Comparison of ENCODE assay signal across 29 cellular contexts in the genomic region with DNA sequence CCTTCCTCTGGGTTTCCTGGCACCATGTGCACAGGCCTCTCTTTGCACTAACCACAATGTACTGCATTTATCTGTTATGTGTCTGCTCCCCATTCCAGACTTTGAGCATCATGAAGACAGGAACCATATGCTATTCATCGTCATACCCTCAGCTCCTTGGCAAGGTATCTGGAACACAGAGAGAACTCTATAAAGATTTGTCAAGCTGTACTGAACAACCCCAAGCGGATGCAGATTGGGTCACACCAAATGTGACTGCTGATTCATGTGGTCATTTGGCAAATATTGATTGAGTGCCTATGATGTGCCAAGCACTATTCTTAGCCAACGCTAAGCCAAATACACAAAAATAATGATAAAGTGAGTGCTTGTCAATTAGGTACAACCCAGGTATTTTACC. TPM values are rescaled to one million over a fixed set of nuclear protein-coding genes. Genes with fewer than 3 reads are reported as not detected.
DNase-seq lines count a peak whose midpoint lies in the region; ATAC-seq, FAIRE-seq and TF ChIP-seq lines count a peak whose summit lies in the region.
"Had no signal": no experiment of that assay in that cellular context is flagged by ENCODE, and none has a peak within 500 bp of the region (broad histone marks: within the 10 kb centered on the region; RNA-seq: fewer than 3 reads in every experiment).

No MANE protein-coding gene starts in this region.

- H3K4me1 ChIP-seq in right lobe of liver (no peaks in the 10 kb centered on the region), HepG2 (ENCODE audit: insufficient read depth, low read length) (no peaks in the 10 kb centered on the region), pancreas (peaks cover 0 to 9% (median 2%) of the 10 kb centered on the region in 3 donors)
- H3K4me1 ChIP-seq: BE2C, SJCRH30 had no signal

- H3K27ac ChIP-seq in right lobe of liver (no peak overlapping the region), HepG2 (ENCODE audit: extremely low read length, insufficient read depth, low read length) (no peak overlapping the region), pancreas (no peak overlapping the region)
- H3K27ac ChIP-seq: 22Rv1, KMS-11, SJCRH30 had no signal

- no peak for DNase-seq in right lobe of liver
- DNase-seq in HepG2 (ENCODE audit: low spot score) = no peak
- peak; percentile 4 for DNase-seq in fibroblast of mammary gland (ENCODE audit: low read depth)
- peak in 2 of 6 donors; percentile 26 to 61 for DNase-seq in pancreas
- DNase-seq in SW480 (ENCODE audit: low spot score) = no peak
- no peak for DNase-seq in urothelium cell line (ENCODE audit: low spot score)
- no peak for DNase-seq in AG20443 (ENCODE audit: low spot score)
- DNase-seq: BE2C; CD8-positive, alpha-beta memory T cell; DMS79 treated with DMSO at 0.1 percent for 48 hours; NCI-H1092 treated with DMSO at 0.1 percent for 48 hours; NCI-H1436; NCI-H187; NCI-H2081 treated with DMSO at 0.1 percent for 48 hours; NCI-H2171; NCI-H226; NCI-H510A; NK-92 treated with Interleukin-12 subunit alpha and Interleukin-12 subunit beta, amount 100 ng/mL, for 24 hours; PC-3; SJCRH30 had no signal

- CTCF ChIA-PET in HepG2 (lab: Yijun Ruan, JAX; ENCODE audit: low intra/inter-chr PET ratio, low total read pairs) = no interaction called here

- H2AFZ ChIP-seq in HepG2 (ENCODE audit: low read length) = no peak overlapping the region

- H4K20me1 ChIP-seq in HepG2 (ENCODE audit: insufficient read depth, low read length) = no peaks in the 10 kb centered on the region; the same call in 1 of the 2 replicates

- WGBS in right lobe of liver (ENCODE audit: insufficient coverage, low coverage, low lambda C conversion rate, missing lambda C conversion rate) = 55% methylated on average over 3 of the region's 3 CpGs
- 2% methylated on average over 3 of the region's 3 CpGs for WGBS in HepG2 (ENCODE audit: low lambda C conversion rate)
- WGBS in pancreas, 2 donors = 13 to 15% methylated on average over 3 of the region's 3 CpGs

- POLR2A ChIA-PET in HepG2 (lab: Yijun Ruan, JAX) = no interaction called here

- FAIRE-seq in HepG2 (lab: Jason Lieb, UNC) (no peak), pancreas (lab: Jason Lieb, UNC) (no peak), urothelium cell line (lab: Jason Lieb, UNC) (no peak)
- FAIRE-seq: GM12892, GM19239 had no signal

- no peaks in the 10 kb centered on the region for H3K27me3 ChIP-seq in right lobe of liver
- H3K27me3 ChIP-seq in HepG2 (ENCODE audit: control insufficient read depth in 1 of 2, insufficient read depth in 2 of 2, low read length in 2 of 2) = peaks cover 3 to 35% of the 10 kb centered on the region in 2 experiments; a peak in 4 of 5 replicates
- H3K27me3 ChIP-seq in pancreas = no peaks in the 10 kb centered on the region
- H3K27me3 ChIP-seq: BE2C, SJCRH30 had no signal

- TF ChIP-seq EP300 in HepG2 (IDR thresholded peaks at IDR 0.05; ENCODE audit: low read depth in 2 of 2, low read length in 2 of 2) = no peak
- TF ChIP-seq EP300 in HepG2 (CRISPR knock-in tag; IDR thresholded peaks at IDR 0.05; ENCODE audit: borderline replicate concordance) = no peak

- H3K4me2 ChIP-seq in HepG2 (ENCODE audit: low read depth, low read length) = no peak overlapping the region
- H3K4me2 ChIP-seq: KMS-11 had no signal

- TF ChIP-seq POLR2A in right lobe of liver (IDR thresholded peaks at IDR 0.05) (no peak), HepG2 (IDR thresholded peaks at IDR 0.05; ENCODE audit: insufficient read depth in 1 of 2, low read depth in 2 of 2, low read length in 2 of 2) (no peak)

- H3K4me3 ChIP-seq in right lobe of liver = no peak overlapping the region
- H3K4me3 ChIP-seq in HepG2 (replicated peaks in 1 of 3; ENCODE audit: insufficient read depth in 1 of 3, low read depth in 2 of 3, low read length in 3 of 3) = no peak overlapping the region
- no peak overlapping the region for H3K4me3 ChIP-seq in fibroblast of mammary gland (ENCODE audit: control insufficient read depth, low read depth, low read length)
- no peak overlapping the region for H3K4me3 ChIP-seq in pancreas
- H3K4me3 ChIP-seq: SJCRH30 had no signal

- no peaks in the 10 kb centered on the region for H3K79me2 ChIP-seq in HepG2 (ENCODE audit: insufficient read depth, low read length)

- intact Hi-C loops in right lobe of liver (cut with DNase I) (no loop called here), HepG2 (cut with micrococcal nuclease; ENCODE audit: unreplicated experiment) (no loop called here), pancreas (cut with DNase I) (no loop called here)

- H3K9ac ChIP-seq in HepG2 (ENCODE audit: insufficient read depth, low read depth, low read length) = no peak overlapping the region
- H3K9ac ChIP-seq: KMS-11 had no signal

- peak in 3 of 4 donors; percentile 23 to 94 (median 29) for ATAC-seq in right lobe of liver
- no peak for ATAC-seq in HepG2
- ATAC-seq in pancreas = peak; percentile 71 to 98 (median 94)
- ATAC-seq in GM18870 (IDR thresholded peaks at IDR 0.05; ENCODE audit: unreplicated experiment) = no peak
- ATAC-seq: HCT116, PC-3, Right ventricle myocardium inferior had no signal

- no peak for TF ChIP-seq CTCF in right lobe of liver (IDR thresholded peaks at IDR 0.05)
- no peak for TF ChIP-seq CTCF in HepG2 (CRISPR knock-in tag; IDR thresholded peaks at IDR 0.05)
- no peak for TF ChIP-seq CTCF in fibroblast of mammary gland (conservative IDR thresholded peaks at IDR 0.05; ENCODE audit: control insufficient read depth, insufficient read depth, low read depth, low read length)
- no peak for TF ChIP-seq CTCF in pancreas (IDR thresholded peaks at IDR 0.05)

- in situ Hi-C loops in HepG2 (cut with HindIII; ENCODE audit: extremely low pct_ligation_motif_present, low pct_unique_long_range_greater_than_20kb) = no loop called here

- H3K9me3 ChIP-seq in right lobe of liver = no peaks in the 10 kb centered on the region
- no peaks in the 10 kb centered on the region for H3K9me3 ChIP-seq in HepG2 (ENCODE audit: low read length)
- H3K9me3 ChIP-seq in pancreas = no peaks in the 10 kb centered on the region
- H3K9me3 ChIP-seq: BE2C had no signal

- no peak for TF ChIP-seq RAD21 in HepG2 (CRISPR knock-in tag; IDR thresholded peaks at IDR 0.05)

- BruUV-seq in HepG2 (replicated peaks; lab: Mats Ljungman, UMichigan) = no TSS peak

- H3K36me3 ChIP-seq in right lobe of liver (no peaks in the 10 kb centered on the region), HepG2 (replicated peaks in 1 of 2; ENCODE audit: control insufficient read depth in 1 of 2, insufficient read depth in 2 of 2, low read length in 2 of 2) (no peaks in the 10 kb centered on the region), pancreas (no peaks in the 10 kb centered on the region)
- H3K36me3 ChIP-seq: BE2C, SJCRH30 had no signal

RNA-seq across cellular contexts. Expression of a gene that starts 7.5 kb away (rescaled TPM):
- not detected for total RNA-seq in right lobe of liver
- not detected in 2 replicates for total RNA-seq in HepG2 (2016; rRNA removed; fragmentation: Illumina TruSeq; extraction: Trizol)
- not detected in 2 replicates for total RNA-seq in HepG2 (2016; cell fraction: cytosol; rRNA removed; fragmentation: Illumina TruSeq; extraction: Trizol; ENCODE audit: low read depth)
- not detected in 2 replicates for total RNA-seq in HepG2 (2016; cell fraction: insoluble cytoplasmic fraction; rRNA removed; fragmentation: Illumina TruSeq; extraction: Trizol)
- total RNA-seq in HepG2 (2016; cell fraction: membrane; rRNA removed; fragmentation: Illumina TruSeq; extraction: Trizol) = not detected in 2 replicates
- not detected in 2 replicates for total RNA-seq in HepG2 (2016; cell fraction: nucleus; rRNA removed; fragmentation: Illumina TruSeq; extraction: Trizol)
- polyA plus RNA-seq in HepG2 (2011; rRNA removed) = not detected in 2 replicates
- polyA plus RNA-seq in HepG2 (2011; cell fraction: cytosol; rRNA removed) = not detected in 2 replicates
- 0.50 TPM in 1 of 2 replicates, not detected in the other for polyA plus RNA-seq in HepG2 (2011; cell fraction: nucleus; rRNA removed)
- polyA plus RNA-seq in HepG2 (2012) = 0.31 and 0.35 TPM in 2 replicates
- polyA plus RNA-seq in HepG2 (2016; cell fraction: cytosol; fragmentation: Illumina TruSeq; extraction: Trizol; ENCODE audit: low read depth) = not detected in 2 replicates
- not detected in 2 replicates for polyA plus RNA-seq in HepG2 (2016; cell fraction: insoluble cytoplasmic fraction; fragmentation: Illumina TruSeq; extraction: Trizol; ENCODE audit: low read depth)
- not detected in 2 replicates for polyA plus RNA-seq in HepG2 (2016; cell fraction: membrane; fragmentation: Illumina TruSeq; extraction: Trizol; ENCODE audit: low read depth)
- not detected in 2 replicates for polyA plus RNA-seq in HepG2 (2016; cell fraction: nucleus; fragmentation: Illumina TruSeq; extraction: Trizol; ENCODE audit: insufficient read depth, low read depth)
- polyA minus RNA-seq in HepG2 (2011; rRNA and poly(A)+ RNA removed; ENCODE audit: low replicate concordance) = not detected in 2 replicates
- not detected in 2 replicates for polyA minus RNA-seq in HepG2 (2011; cell fraction: cytosol; rRNA and poly(A)+ RNA removed)
- 0.37 and 1.0 TPM in 2 replicates for polyA minus RNA-seq in HepG2 (2011; cell fraction: nucleus; rRNA and poly(A)+ RNA removed)
- total RNA-seq in pancreas = under 1 TPM; 0.19 to 0.57 (median 0.37) TPM
- under 1 TPM; 0.34 to 0.87 TPM for polyA plus RNA-seq in pancreas
- total RNA-seq: CD8-positive, alpha-beta memory T cell; PC-3; Right ventricle myocardium inferior; RPMI7951 had no signal
- polyA plus RNA-seq: CD14-positive monocyte; CD8-positive, alpha-beta memory T cell had no signal

RNA-seq across cellular contexts. Expression of a gene that starts 32.3 kb away (rescaled TPM):
- 10 to 100 TPM; 16.1 to 32.3 (median 19.6) TPM for total RNA-seq in right lobe of liver
- total RNA-seq in HepG2 (2016; rRNA removed; fragmentation: Illumina TruSeq; extraction: Trizol) = 50.5 and 65.4 TPM in 2 replicates
- total RNA-seq in HepG2 (2016; cell fraction: cytosol; rRNA removed; fragmentation: Illumina TruSeq; extraction: Trizol; ENCODE audit: low read depth) = 19.3 and 20.2 TPM in 2 replicates
- 45.6 and 62.8 TPM in 2 replicates for total RNA-seq in HepG2 (2016; cell fraction: insoluble cytoplasmic fraction; rRNA removed; fragmentation: Illumina TruSeq; extraction: Trizol)
- 39.5 and 41.7 TPM in 2 replicates for total RNA-seq in HepG2 (2016; cell fraction: membrane; rRNA removed; fragmentation: Illumina TruSeq; extraction: Trizol)
- total RNA-seq in HepG2 (2016; cell fraction: nucleus; rRNA removed; fragmentation: Illumina TruSeq; extraction: Trizol) = 43.0 and 51.0 TPM in 2 replicates
- polyA plus RNA-seq in HepG2 (2011; rRNA removed) = 14.9 and 21.0 TPM in 2 replicates
- 9.7 and 13.6 TPM in 2 replicates for polyA plus RNA-seq in HepG2 (2011; cell fraction: cytosol; rRNA removed)
- 9.5 and 9.6 TPM in 2 replicates for polyA plus RNA-seq in HepG2 (2011; cell fraction: nucleus; rRNA removed)
- 19.6 and 25.0 TPM in 2 replicates for polyA plus RNA-seq in HepG2 (2012)
- 8.4 and 9.3 TPM in 2 replicates for polyA plus RNA-seq in HepG2 (2016; cell fraction: cytosol; fragmentation: Illumina TruSeq; extraction: Trizol; ENCODE audit: low read depth)
- polyA plus RNA-seq in HepG2 (2016; cell fraction: insoluble cytoplasmic fraction; fragmentation: Illumina TruSeq; extraction: Trizol; ENCODE audit: low read depth) = 44.0 and 47.2 TPM in 2 replicates
- polyA plus RNA-seq in HepG2 (2016; cell fraction: membrane; fragmentation: Illumina TruSeq; extraction: Trizol; ENCODE audit: low read depth) = 18.8 and 20.8 TPM in 2 replicates
- polyA plus RNA-seq in HepG2 (2016; cell fraction: nucleus; fragmentation: Illumina TruSeq; extraction: Trizol; ENCODE audit: insufficient read depth, low read depth) = 66.1 and 70.2 TPM in 2 replicates
- polyA minus RNA-seq in HepG2 (2011; rRNA and poly(A)+ RNA removed; ENCODE audit: low replicate concordance) = 17.2 and 39.1 TPM in 2 replicates
- 16.4 and 19.1 TPM in 2 replicates for polyA minus RNA-seq in HepG2 (2011; cell fraction: cytosol; rRNA and poly(A)+ RNA removed)
- polyA minus RNA-seq in HepG2 (2011; cell fraction: nucleus; rRNA and poly(A)+ RNA removed) = 32.4 and 52.6 TPM in 2 replicates
- total RNA-seq in pancreas = 10 to 100 TPM; 16.8 to 20.2 (median 18.7) TPM
- polyA plus RNA-seq in pancreas = 10 to 100 TPM in 1 of 2 donors, 1 to 10 TPM in 1; 8.3 to 16.2 TPM

Comparison
In these comparisons a context has a peak if more than half of its experiments do, and no peak if none do; other contexts are left out.
1. ATAC-seq: peak in right lobe of liver (3 of 4) and pancreas (4 of 4); none in HepG2 (single experiment) and GM18870 (single experiment).